ENCODE assay signal across 16 cellular contexts in genomic region chr18:57950542-57950941, GRCh38.
"Had no signal": no experiment of that assay in that cellular context is flagged by ENCODE, and none has a peak within 500 bp of the region (broad histone marks: within the 10 kb centered on the region; RNA-seq: fewer than 3 reads in every experiment).

No MANE protein-coding gene starts in this region.

- H3K9me3 ChIP-seq: ascending aorta, breast epithelium, esophagus muscularis mucosa, ovary, sigmoid colon, thoracic aorta had no signal

- H2AFZ ChIP-seq: neural progenitor cell had no signal

- H3K36me3 Mint-ChIP-seq: activated naive CD4-positive, alpha-beta T cell treated with anti-CD3 and anti-CD28 coated beads, Interleukin-2, amount 10 ng/mL, durations not matched to agents 7 days and 5 days; naive B cell; neural progenitor cell had no signal

- H3K4me3 ChIP-seq: ascending aorta, breast epithelium, dorsolateral prefrontal cortex, esophagus muscularis mucosa, neural progenitor cell, ovary, sigmoid colon, thoracic aorta had no signal

- ATAC-seq: T-helper 17 cell had no signal

- H3K4me2 ChIP-seq: neural progenitor cell had no signal

- DNase-seq: activated CD4-positive, alpha-beta memory T cell treated with anti-CD3 and anti-CD28 coated beads, Interleukin-2, amount 10 ng/mL, durations not matched to agents 7 days and 5 days; activated CD4-positive, alpha-beta T cell treated with anti-CD3 and anti-CD28 coated beads for 4 hours; activated naive CD4-positive, alpha-beta T cell treated with anti-CD3 and anti-CD28 coated beads, Interleukin-2, amount 10 ng/mL, durations not matched to agents 7 days and 5 days; activated T-cell treated with anti-CD3 and anti-CD28 coated beads, Interleukin-2, amount 50 U/mL, for 24 hours; dorsolateral prefrontal cortex; glutamatergic neuron; naive B cell; ovary; sigmoid colon; stimulated activated CD4-positive, alpha-beta T cell treated with anti-CD3 and anti-CD28 coated beads, Interleukin-1b, Interleukin-23, amount 100 ng/mL, for 48 hours; T-helper 17 cell had no signal

- H3K27me3 Mint-ChIP-seq: activated T-cell treated with anti-CD3 and anti-CD28 coated beads, Interleukin-2, amount 50 U/mL, for 24 hours; naive B cell had no signal

- H3K4me1 ChIP-seq: breast epithelium, neural progenitor cell had no signal

- H3K36me3 ChIP-seq: ascending aorta, breast epithelium, esophagus muscularis mucosa, neural progenitor cell, ovary, sigmoid colon, thoracic aorta had no signal

- H3K4me1 Mint-ChIP-seq: activated CD4-positive, alpha-beta memory T cell treated with anti-CD3 and anti-CD28 coated beads, Interleukin-2, amount 10 ng/mL, durations not matched to agents 7 days and 5 days; activated naive CD4-positive, alpha-beta T cell treated with anti-CD3 and anti-CD28 coated beads, Interleukin-2, amount 10 ng/mL, durations not matched to agents 7 days and 5 days; neural progenitor cell; T-helper 17 cell had no signal

- H3K27ac Mint-ChIP-seq: activated CD4-positive, alpha-beta memory T cell treated with anti-CD3 and anti-CD28 coated beads, Interleukin-2, amount 10 ng/mL, durations not matched to agents 7 days and 5 days; activated naive CD4-positive, alpha-beta T cell treated with anti-CD3 and anti-CD28 coated beads, Interleukin-2, amount 10 ng/mL, durations not matched to agents 7 days and 5 days; activated T-cell treated with anti-CD3 and anti-CD28 coated beads, Interleukin-2, amount 50 U/mL, for 24 hours; neural progenitor cell; T-helper 17 cell had no signal

- H3K27me3 ChIP-seq: ascending aorta, breast epithelium, esophagus muscularis mucosa, neural progenitor cell, ovary, sigmoid colon had no signal

- H3K9me3 Mint-ChIP-seq: activated CD4-positive, alpha-beta memory T cell treated with anti-CD3 and anti-CD28 coated beads, Interleukin-2, amount 10 ng/mL, durations not matched to agents 7 days and 5 days; activated naive CD4-positive, alpha-beta T cell treated with anti-CD3 and anti-CD28 coated beads, Interleukin-2, amount 10 ng/mL, durations not matched to agents 7 days and 5 days; activated T-cell treated with anti-CD3 and anti-CD28 coated beads, Interleukin-2, amount 50 U/mL, for 24 hours; naive B cell; neural progenitor cell had no signal

- H3K27ac ChIP-seq: ascending aorta, breast epithelium, dorsolateral prefrontal cortex, esophagus muscularis mucosa, neural progenitor cell, ovary, sigmoid colon, thoracic aorta had no signal

- H3K4me3 Mint-ChIP-seq: activated CD4-positive, alpha-beta memory T cell treated with anti-CD3 and anti-CD28 coated beads, Interleukin-2, amount 10 ng/mL, durations not matched to agents 7 days and 5 days; activated naive CD4-positive, alpha-beta T cell treated with anti-CD3 and anti-CD28 coated beads, Interleukin-2, amount 10 ng/mL, durations not matched to agents 7 days and 5 days; activated T-cell treated with anti-CD3 and anti-CD28 coated beads, Interleukin-2, amount 50 U/mL, for 24 hours; naive B cell; neural progenitor cell; T-helper 17 cell had no signal

- H3K9ac ChIP-seq: neural progenitor cell had no signal
